Comparison of ENCODE assay signal across 1 cellular context in the genomic region with DNA sequence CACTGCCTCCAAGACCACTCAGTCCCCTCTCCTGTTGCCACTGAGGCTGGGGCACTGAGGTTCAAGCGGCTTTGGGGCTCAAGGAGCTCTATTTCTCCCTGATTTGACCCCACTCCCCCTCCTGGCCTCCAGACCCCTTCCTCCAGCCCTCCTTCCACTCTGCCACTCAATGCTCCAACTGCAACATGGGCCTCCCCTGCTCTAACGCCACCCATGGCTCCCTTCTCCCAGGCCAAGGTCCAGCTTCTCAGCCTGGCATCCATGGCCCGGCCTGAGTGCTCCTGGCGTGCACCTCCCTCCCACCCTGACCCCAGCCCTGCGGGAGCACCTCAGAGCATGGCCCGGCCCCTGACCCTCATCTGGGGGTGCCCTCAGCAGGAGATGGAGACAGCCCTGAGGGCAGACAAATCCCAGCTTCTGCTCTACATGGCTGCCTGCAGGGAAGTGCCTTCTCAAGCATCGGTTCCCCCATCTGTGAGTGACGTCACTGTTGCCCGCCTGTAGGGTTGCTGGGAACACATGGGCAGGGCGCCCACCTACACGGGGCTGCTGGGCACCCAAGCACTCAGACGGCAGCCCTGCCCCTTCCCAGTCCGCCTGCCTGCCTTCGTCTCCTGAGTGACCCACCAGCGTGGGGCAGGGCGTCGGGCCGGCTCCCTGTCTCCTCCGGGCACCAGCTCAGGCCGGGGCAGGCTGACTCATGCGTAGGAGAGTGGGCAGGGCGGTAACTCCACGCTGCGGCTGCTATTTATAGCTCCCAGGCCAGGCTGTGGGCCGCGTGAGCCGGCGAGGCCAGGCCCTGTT.
TF ChIP-seq lines count a peak whose summit lies in the region.

No MANE protein-coding gene starts in this region.

TF ChIP-seq in HEK293, 187 proteins besides CTCF, POLR2A, EP300 and RAD21 (continued from another document and continues in another):
- TF ChIP-seq ZIC2 (tag by site-specific recombination; IDR thresholded peaks at IDR 0.05) = peak; percentile 75
- peak; percentile 92 for TF ChIP-seq ZFHX2 (tag by site-specific recombination; conservative IDR thresholded peaks at IDR 0.05)
- no peak for TF ChIP-seq ZNF138 (tag by site-specific recombination; IDR thresholded peaks at IDR 0.05; ENCODE audit: borderline replicate concordance)
- no peak for TF ChIP-seq SP3 (tag by site-specific recombination; IDR thresholded peaks at IDR 0.05)
- no peak for TF ChIP-seq ZNF433 (tag by site-specific recombination; IDR thresholded peaks at IDR 0.05; ENCODE audit: low read depth)
- no peak for TF ChIP-seq ZNF501 (tag by site-specific recombination; IDR thresholded peaks at IDR 0.05)
- TF ChIP-seq, protein P1, sequence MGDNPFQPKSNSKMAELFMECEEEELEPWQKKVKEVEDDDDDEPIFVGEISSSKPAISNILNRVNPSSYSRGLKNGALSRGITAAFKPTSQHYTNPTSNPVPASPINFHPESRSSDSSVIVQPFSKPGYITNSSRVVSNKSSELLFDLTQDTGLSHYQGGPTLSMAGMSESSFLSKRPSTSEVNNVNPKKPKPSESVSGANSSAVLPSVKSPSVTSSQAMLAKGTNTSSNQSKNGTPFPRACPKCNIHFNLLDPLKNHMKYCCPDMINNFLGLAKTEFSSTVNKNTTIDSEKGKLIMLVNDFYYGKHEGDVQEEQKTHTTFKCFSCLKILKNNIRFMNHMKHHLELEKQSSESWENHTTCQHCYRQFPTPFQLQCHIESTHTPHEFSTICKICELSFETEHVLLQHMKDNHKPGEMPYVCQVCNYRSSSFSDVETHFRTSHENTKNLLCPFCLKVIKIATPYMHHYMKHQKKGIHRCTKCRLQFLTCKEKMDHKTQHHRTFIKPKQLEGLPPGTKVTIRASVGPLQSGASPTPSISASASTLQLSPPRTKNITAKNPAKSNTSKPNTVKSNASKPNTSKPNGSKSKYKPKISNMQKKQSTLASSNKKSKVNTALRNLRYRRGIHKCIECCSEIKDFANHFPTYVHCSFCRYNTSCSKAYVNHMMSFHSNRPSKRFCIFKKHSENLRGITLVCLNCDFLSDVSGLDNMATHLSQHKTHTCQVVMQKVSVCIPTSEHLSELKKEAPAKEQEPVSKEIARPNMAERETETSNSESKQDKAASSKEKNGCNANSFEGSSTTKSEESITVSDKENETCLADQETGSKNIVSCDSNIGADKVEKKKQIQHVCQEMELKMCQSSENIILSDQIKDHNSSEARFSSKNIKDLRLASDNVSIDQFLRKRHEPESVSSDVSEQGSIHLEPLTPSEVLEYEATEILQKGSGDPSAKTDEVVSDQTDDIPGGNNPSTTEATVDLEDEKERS (tag by site-specific recombination; IDR thresholded peaks at IDR 0.05) = no peak
- TF ChIP-seq ZNF76 (tag by site-specific recombination; IDR thresholded peaks at IDR 0.05; ENCODE audit: borderline replicate concordance, low read depth) = no peak
- TF ChIP-seq, protein P2, sequence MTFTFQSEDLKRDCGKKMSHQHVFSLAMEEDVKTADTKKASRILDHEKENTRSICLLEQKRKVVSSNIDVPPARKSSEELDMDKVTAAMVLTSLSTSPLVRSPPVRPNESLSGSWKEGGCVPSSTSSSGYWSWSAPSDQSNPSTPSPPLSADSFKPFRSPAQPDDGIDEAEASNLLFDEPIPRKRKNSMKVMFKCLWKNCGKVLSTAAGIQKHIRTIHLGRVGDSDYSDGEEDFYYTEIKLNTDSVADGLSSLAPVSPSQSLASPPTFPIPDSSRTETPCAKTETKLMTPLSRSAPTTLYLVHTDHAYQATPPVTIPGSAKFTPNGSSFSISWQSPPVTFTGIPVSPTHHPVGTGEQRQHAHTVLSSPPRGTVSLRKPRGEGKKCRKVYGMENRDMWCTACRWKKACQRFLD (tag by site-specific recombination; IDR thresholded peaks at IDR 0.05) = no peak
- no peak for TF ChIP-seq ZNF571 (tag by site-specific recombination; IDR thresholded peaks at IDR 0.05)
- no peak for TF ChIP-seq ZNF510 (tag by site-specific recombination; IDR thresholded peaks at IDR 0.05; ENCODE audit: insufficient replicate concordance)
- TF ChIP-seq ZNF416 (tag by site-specific recombination; IDR thresholded peaks at IDR 0.05) = no peak
- no peak for TF ChIP-seq ZNF121 (tag by site-specific recombination; IDR thresholded peaks at IDR 0.05)
- no peak for TF ChIP-seq ZNF202 (tag by site-specific recombination; IDR thresholded peaks at IDR 0.05; ENCODE audit: borderline replicate concordance)
- TF ChIP-seq ZNF548 (tag by site-specific recombination; IDR thresholded peaks at IDR 0.05) = no peak
- no peak for TF ChIP-seq ZNF473 (tag by site-specific recombination; IDR thresholded peaks at IDR 0.05)
- TF ChIP-seq BCL11A (tag by site-specific recombination; IDR thresholded peaks at IDR 0.05; ENCODE audit: low read depth) = no peak
- TF ChIP-seq ZNF561 (tag by site-specific recombination; IDR thresholded peaks at IDR 0.05; ENCODE audit: borderline replicate concordance) = no peak
- no peak for TF ChIP-seq ZNF266 (tag by site-specific recombination; IDR thresholded peaks at IDR 0.05; ENCODE audit: low read depth)
- no peak for TF ChIP-seq ZNF112 (tag by site-specific recombination; IDR thresholded peaks at IDR 0.05)
- TF ChIP-seq, protein P3, sequence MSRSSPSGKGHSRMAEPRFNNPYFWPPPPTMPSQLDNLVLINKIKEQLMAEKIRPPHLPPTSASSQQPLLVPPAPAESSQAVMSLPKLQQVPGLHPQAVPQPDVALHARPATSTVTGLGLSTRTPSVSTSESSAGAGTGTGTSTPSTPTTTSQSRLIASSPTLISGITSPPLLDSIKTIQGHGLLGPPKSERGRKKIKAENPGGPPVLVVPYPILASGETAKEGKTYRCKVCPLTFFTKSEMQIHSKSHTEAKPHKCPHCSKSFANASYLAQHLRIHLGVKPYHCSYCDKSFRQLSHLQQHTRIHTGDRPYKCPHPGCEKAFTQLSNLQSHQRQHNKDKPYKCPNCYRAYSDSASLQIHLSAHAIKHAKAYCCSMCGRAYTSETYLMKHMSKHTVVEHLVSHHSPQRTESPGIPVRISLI (tag by site-specific recombination; IDR thresholded peaks at IDR 0.05) = no peak
- no peak for TF ChIP-seq ZNF544 (tag by site-specific recombination; IDR thresholded peaks at IDR 0.05)
- TF ChIP-seq ZBTB8A (tag by site-specific recombination; IDR thresholded peaks at IDR 0.05) = peak; percentile 42; the same call in 1 of the 2 replicates
- TF ChIP-seq, protein P4, sequence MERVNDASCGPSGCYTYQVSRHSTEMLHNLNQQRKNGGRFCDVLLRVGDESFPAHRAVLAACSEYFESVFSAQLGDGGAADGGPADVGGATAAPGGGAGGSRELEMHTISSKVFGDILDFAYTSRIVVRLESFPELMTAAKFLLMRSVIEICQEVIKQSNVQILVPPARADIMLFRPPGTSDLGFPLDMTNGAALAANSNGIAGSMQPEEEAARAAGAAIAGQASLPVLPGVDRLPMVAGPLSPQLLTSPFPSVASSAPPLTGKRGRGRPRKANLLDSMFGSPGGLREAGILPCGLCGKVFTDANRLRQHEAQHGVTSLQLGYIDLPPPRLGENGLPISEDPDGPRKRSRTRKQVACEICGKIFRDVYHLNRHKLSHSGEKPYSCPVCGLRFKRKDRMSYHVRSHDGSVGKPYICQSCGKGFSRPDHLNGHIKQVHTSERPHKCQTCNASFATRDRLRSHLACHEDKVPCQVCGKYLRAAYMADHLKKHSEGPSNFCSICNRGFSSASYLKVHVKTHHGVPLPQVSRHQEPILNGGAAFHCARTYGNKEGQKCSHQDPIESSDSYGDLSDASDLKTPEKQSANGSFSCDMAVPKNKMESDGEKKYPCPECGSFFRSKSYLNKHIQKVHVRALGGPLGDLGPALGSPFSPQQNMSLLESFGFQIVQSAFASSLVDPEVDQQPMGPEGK (tag by site-specific recombination; IDR thresholded peaks at IDR 0.05) = 0 out of 2 replicates have a peak, but pooled peaks have one; percentile 29
- no peak for TF ChIP-seq ZXDB (tag by site-specific recombination; IDR thresholded peaks at IDR 0.05)
- TF ChIP-seq, protein P5, sequence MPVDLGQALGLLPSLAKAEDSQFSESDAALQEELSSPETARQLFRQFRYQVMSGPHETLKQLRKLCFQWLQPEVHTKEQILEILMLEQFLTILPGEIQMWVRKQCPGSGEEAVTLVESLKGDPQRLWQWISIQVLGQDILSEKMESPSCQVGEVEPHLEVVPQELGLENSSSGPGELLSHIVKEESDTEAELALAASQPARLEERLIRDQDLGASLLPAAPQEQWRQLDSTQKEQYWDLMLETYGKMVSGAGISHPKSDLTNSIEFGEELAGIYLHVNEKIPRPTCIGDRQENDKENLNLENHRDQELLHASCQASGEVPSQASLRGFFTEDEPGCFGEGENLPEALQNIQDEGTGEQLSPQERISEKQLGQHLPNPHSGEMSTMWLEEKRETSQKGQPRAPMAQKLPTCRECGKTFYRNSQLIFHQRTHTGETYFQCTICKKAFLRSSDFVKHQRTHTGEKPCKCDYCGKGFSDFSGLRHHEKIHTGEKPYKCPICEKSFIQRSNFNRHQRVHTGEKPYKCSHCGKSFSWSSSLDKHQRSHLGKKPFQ (tag by site-specific recombination; IDR thresholded peaks at IDR 0.05) = no peak
- no peak for TF ChIP-seq ZNF248 (tag by site-specific recombination; IDR thresholded peaks at IDR 0.05)
- TF ChIP-seq, protein P6, sequence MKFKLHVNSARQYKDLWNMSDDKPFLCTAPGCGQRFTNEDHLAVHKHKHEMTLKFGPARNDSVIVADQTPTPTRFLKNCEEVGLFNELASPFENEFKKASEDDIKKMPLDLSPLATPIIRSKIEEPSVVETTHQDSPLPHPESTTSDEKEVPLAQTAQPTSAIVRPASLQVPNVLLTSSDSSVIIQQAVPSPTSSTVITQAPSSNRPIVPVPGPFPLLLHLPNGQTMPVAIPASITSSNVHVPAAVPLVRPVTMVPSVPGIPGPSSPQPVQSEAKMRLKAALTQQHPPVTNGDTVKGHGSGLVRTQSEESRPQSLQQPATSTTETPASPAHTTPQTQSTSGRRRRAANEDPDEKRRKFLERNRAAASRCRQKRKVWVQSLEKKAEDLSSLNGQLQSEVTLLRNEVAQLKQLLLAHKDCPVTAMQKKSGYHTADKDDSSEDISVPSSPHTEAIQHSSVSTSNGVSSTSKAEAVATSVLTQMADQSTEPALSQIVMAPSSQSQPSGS (tag by site-specific recombination; IDR thresholded peaks at IDR 0.05; ENCODE audit: low read depth) = peak; percentile 44; the same call in 1 of the 2 replicates
- TF ChIP-seq YY1 (tag by site-specific recombination; IDR thresholded peaks at IDR 0.05) = no peak
- TF ChIP-seq, protein P7, sequence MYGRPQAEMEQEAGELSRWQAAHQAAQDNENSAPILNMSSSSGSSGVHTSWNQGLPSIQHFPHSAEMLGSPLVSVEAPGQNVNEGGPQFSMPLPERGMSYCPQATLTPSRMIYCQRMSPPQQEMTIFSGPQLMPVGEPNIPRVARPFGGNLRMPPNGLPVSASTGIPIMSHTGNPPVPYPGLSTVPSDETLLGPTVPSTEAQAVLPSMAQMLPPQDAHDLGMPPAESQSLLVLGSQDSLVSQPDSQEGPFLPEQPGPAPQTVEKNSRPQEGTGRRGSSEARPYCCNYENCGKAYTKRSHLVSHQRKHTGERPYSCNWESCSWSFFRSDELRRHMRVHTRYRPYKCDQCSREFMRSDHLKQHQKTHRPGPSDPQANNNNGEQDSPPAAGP (tag by site-specific recombination; IDR thresholded peaks at IDR 0.05) = no peak
- TF ChIP-seq ZNF24 (tag by site-specific recombination; IDR thresholded peaks at IDR 0.05) = no peak
- TF ChIP-seq ZFP69B (tag by site-specific recombination; IDR thresholded peaks at IDR 0.05) = no peak
- no peak for TF ChIP-seq ZNF37A (tag by site-specific recombination; IDR thresholded peaks at IDR 0.05)
- TF ChIP-seq ZNF16 (tag by site-specific recombination; IDR thresholded peaks at IDR 0.05; ENCODE audit: low read depth) = peak; percentile 95
- 0 out of 2 replicates have a peak, but pooled peaks have one; percentile 20 for TF ChIP-seq SP2 (tag by site-specific recombination; IDR thresholded peaks at IDR 0.05)
- TF ChIP-seq, protein P8, sequence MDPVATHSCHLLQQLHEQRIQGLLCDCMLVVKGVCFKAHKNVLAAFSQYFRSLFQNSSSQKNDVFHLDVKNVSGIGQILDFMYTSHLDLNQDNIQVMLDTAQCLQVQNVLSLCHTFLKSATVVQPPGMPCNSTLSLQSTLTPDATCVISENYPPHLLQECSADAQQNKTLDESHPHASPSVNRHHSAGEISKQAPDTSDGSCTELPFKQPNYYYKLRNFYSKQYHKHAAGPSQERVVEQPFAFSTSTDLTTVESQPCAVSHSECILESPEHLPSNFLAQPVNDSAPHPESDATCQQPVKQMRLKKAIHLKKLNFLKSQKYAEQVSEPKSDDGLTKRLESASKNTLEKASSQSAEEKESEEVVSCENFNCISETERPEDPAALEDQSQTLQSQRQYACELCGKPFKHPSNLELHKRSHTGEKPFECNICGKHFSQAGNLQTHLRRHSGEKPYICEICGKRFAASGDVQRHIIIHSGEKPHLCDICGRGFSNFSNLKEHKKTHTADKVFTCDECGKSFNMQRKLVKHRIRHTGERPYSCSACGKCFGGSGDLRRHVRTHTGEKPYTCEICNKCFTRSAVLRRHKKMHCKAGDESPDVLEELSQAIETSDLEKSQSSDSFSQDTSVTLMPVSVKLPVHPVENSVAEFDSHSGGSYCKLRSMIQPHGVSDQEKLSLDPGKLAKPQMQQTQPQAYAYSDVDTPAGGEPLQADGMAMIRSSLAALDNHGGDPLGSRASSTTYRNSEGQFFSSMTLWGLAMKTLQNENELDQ (tag by site-specific recombination; IDR thresholded peaks at IDR 0.05; ENCODE audit: low read depth) = no peak
- no peak for TF ChIP-seq ZNF660 (tag by site-specific recombination; IDR thresholded peaks at IDR 0.05)
- no peak for TF ChIP-seq ZNF19 (tag by site-specific recombination; IDR thresholded peaks at IDR 0.05; ENCODE audit: low read depth)
- TF ChIP-seq, protein P9, sequence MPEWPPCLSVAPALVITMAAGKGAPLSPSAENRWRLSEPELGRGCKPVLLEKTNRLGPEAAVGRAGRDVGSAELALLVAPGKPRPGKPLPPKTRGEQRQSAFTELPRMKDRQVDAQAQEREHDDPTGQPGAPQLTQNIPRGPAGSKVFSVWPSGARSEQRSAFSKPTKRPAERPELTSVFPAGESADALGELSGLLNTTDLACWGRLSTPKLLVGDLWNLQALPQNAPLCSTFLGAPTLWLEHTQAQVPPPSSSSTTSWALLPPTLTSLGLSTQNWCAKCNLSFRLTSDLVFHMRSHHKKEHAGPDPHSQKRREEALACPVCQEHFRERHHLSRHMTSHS (tag by site-specific recombination; IDR thresholded peaks at IDR 0.05) = no peak
- TF ChIP-seq ZNF214 (tag by site-specific recombination; IDR thresholded peaks at IDR 0.05; ENCODE audit: borderline replicate concordance) = no peak
- TF ChIP-seq, protein P10, sequence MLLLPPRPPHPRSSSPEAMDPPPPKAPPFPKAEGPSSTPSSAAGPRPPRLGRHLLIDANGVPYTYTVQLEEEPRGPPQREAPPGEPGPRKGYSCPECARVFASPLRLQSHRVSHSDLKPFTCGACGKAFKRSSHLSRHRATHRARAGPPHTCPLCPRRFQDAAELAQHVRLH (tag by site-specific recombination; IDR thresholded peaks at IDR 0.05) = no peak
- no peak for TF ChIP-seq GLI2 (tag by site-specific recombination; IDR thresholded peaks at IDR 0.05; ENCODE audit: borderline replicate concordance, low read depth)
- TF ChIP-seq, protein P11, sequence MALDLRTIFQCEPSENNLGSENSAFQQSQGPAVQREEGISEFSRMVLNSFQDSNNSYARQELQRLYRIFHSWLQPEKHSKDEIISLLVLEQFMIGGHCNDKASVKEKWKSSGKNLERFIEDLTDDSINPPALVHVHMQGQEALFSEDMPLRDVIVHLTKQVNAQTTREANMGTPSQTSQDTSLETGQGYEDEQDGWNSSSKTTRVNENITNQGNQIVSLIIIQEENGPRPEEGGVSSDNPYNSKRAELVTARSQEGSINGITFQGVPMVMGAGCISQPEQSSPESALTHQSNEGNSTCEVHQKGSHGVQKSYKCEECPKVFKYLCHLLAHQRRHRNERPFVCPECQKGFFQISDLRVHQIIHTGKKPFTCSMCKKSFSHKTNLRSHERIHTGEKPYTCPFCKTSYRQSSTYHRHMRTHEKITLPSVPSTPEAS (tag by site-specific recombination; IDR thresholded peaks at IDR 0.05) = no peak
- TF ChIP-seq ZNF48 (tag by site-specific recombination; IDR thresholded peaks at IDR 0.05) = no peak
- no peak for TF ChIP-seq ZNF302 (tag by site-specific recombination; IDR thresholded peaks at IDR 0.05; ENCODE audit: low read depth)
